ENCODE assay signal across 8 cellular contexts in genomic region chr13:32737111-32737571, GRCh38.
DNase-seq lines count a peak whose midpoint lies in the region; ATAC-seq, FAIRE-seq and TF ChIP-seq lines count a peak whose summit lies in the region.

No MANE protein-coding gene starts in this region.

- peak overlapping the region; percentile 11 for H3K4me3 ChIP-seq in colonic mucosa

- no peak overlapping the region for H2BK20ac ChIP-seq in H9 (ENCODE audit: low read depth, low read length, poor library complexity, severe bottlenecking)

- H3K23me2 ChIP-seq in H9 (ENCODE audit: insufficient read length, low read depth, low read length, poor library complexity, severe bottlenecking), result no peaks in the 10 kb centered on the region

- peaks cover 4% of the 10 kb centered on the region for H3K4me1 ChIP-seq in colonic mucosa
- H3K4me1 ChIP-seq in H9 (ENCODE audit: insufficient read depth, low read length), result no peaks in the 10 kb centered on the region

- no peaks in the 10 kb centered on the region for H3K27me3 ChIP-seq in colonic mucosa
- no peaks in the 10 kb centered on the region for H3K27me3 ChIP-seq in H9 (ENCODE audit: insufficient read depth, low read length)

- no peaks in the 10 kb centered on the region for H3K36me3 Mint-ChIP-seq in natural killer cell treated with Interleukin-12 subunit alpha and Interleukin-12 subunit beta and Interleukin-15 and Interleukin-18, amount 100 ng/mL, for 72 hours
- H3K36me3 Mint-ChIP-seq in H9 (ENCODE audit: insufficient read depth in 1 of 3, low read depth in 3 of 3), result peaks cover 0 to 6% (median 4%) of the 10 kb centered on the region in 3 experiments; a peak in 1 of 7 replicates

- H3T11ph ChIP-seq in H9 (ENCODE audit: low read length), result no peak overlapping the region

- TF ChIP-seq CTCF in colonic mucosa (IDR thresholded peaks at IDR 0.05) (no peak), H9 (conservative IDR thresholded peaks at IDR 0.05) (no peak)

- peaks cover 22 to 25% of the 10 kb centered on the region in 2 donors for H3K4me1 Mint-ChIP-seq in natural killer cell treated with Interleukin-12 subunit alpha and Interleukin-12 subunit beta and Interleukin-15 and Interleukin-18, amount 100 ng/mL, for 72 hours (ENCODE audit: low read depth in 2 of 2)
- H3K4me1 Mint-ChIP-seq in H9, result peaks cover 0 to 8% of the 10 kb centered on the region in 2 experiments; a peak in 1 of 4 replicates

- no peaks in the 10 kb centered on the region for H3K9me3 Mint-ChIP-seq in natural killer cell treated with Interleukin-12 subunit alpha and Interleukin-12 subunit beta and Interleukin-15 and Interleukin-18, amount 100 ng/mL, for 72 hours
- no peaks in the 10 kb centered on the region for H3K9me3 Mint-ChIP-seq in H9

- H3K4me3 Mint-ChIP-seq in natural killer cell treated with Interleukin-12 subunit alpha and Interleukin-12 subunit beta and Interleukin-15 and Interleukin-18, amount 100 ng/mL, for 72 hours, result peak overlapping the region; percentile 83
- no peak overlapping the region for H3K4me3 Mint-ChIP-seq in H9

- H3K4ac ChIP-seq in H9 (ENCODE audit: low read depth, low read length), result no peak overlapping the region

- FAIRE-seq in A204.1 (lab: Jason Lieb, UNC), result peak; percentile 44

- no peaks in the 10 kb centered on the region for H3K79me1 ChIP-seq in H9 (ENCODE audit: insufficient read depth, low read depth, low read length, poor library complexity, severe bottlenecking)

- H2BK120ac ChIP-seq in H9 (ENCODE audit: low read depth, low read length, poor library complexity, severe bottlenecking), result no peak overlapping the region

- no peak overlapping the region for H3K4me2 ChIP-seq in H9 (ENCODE audit: insufficient read depth, insufficient read length, low read length)

- H4K20me1 ChIP-seq in H9 (ENCODE audit: control insufficient read depth, insufficient read depth, insufficient read length), result no peaks in the 10 kb centered on the region

- no peaks in the 10 kb centered on the region for H3K79me2 ChIP-seq in H9 (ENCODE audit: insufficient read depth, low read length)

- no peaks in the 10 kb centered on the region for H3K36me3 ChIP-seq in colonic mucosa

- H4K91ac ChIP-seq in H9 (ENCODE audit: insufficient read length, low read depth, low read length), result no peak overlapping the region

- H3K9ac ChIP-seq in colonic mucosa (ENCODE audit: low read depth in 2 of 2, low read length in 2 of 2) (peak overlapping the region in 1 of 2 donors; percentile 29), H9 (ENCODE audit: extremely low read depth, insufficient read length, low read length) (no peak overlapping the region)

- intact Hi-C loops in colonic mucosa (cut with DNase I), result no loop called here

- H3K27ac Mint-ChIP-seq in natural killer cell treated with Interleukin-12 subunit alpha and Interleukin-12 subunit beta and Interleukin-15 and Interleukin-18, amount 100 ng/mL, for 72 hours, result peak overlapping the region; percentile 83 to 98
- peak overlapping the region in 1 of 3 experiments; percentile 73; a peak in 1 of 7 replicates for H3K27ac Mint-ChIP-seq in H9

- H4K8ac ChIP-seq in H9 (replicated peaks; ENCODE audit: insufficient read length, low read depth, low read length), result no peak overlapping the region

- H4K5ac ChIP-seq in H9 (ENCODE audit: insufficient read length, low read depth, low read length), result no peak overlapping the region

- peak; percentile 68 for ATAC-seq in GM19035 (IDR thresholded peaks at IDR 0.05; ENCODE audit: unreplicated experiment)
- ATAC-seq in HG03442 (IDR thresholded peaks at IDR 0.05; ENCODE audit: unreplicated experiment), result peak; percentile 66
- ATAC-seq in natural killer cell treated with Interleukin-12 subunit alpha and Interleukin-12 subunit beta and Interleukin-15 and Interleukin-18, amount 100 ng/mL, for 72 hours, result peak; percentile 77 to 79

- no peak overlapping the region for H3K23ac ChIP-seq in H9 (ENCODE audit: insufficient read length, low read depth, low read length)

- H2BK5ac ChIP-seq in H9 (ENCODE audit: insufficient read length, low read length), result no peak overlapping the region

- no peak overlapping the region for H2AFZ ChIP-seq in H9 (ENCODE audit: low read length)

- H3K27me3 Mint-ChIP-seq in natural killer cell treated with Interleukin-12 subunit alpha and Interleukin-12 subunit beta and Interleukin-15 and Interleukin-18, amount 100 ng/mL, for 72 hours, result no peaks in the 10 kb centered on the region
- no peaks in the 10 kb centered on the region for H3K27me3 Mint-ChIP-seq in H9 (ENCODE audit: low read depth)

- WGBS in H9 (ENCODE audit: extremely low coverage, insufficient read length, low lambda C conversion rate), result no CpG with 5 or more reads among the region's 2 CpGs

- no peak overlapping the region for H2BK15ac ChIP-seq in H9 (ENCODE audit: low read depth, low read length)

- H3K27ac ChIP-seq in colonic mucosa (peak overlapping the region; percentile 76), H9 (ENCODE audit: insufficient read length, low read depth, low read length) (no peak overlapping the region)

- no peak overlapping the region for H2AK5ac ChIP-seq in H9 (ENCODE audit: insufficient read length, low read length)

- no peak overlapping the region for H2BK12ac ChIP-seq in H9 (ENCODE audit: insufficient read length, low read depth, low read length)

- no peak overlapping the region for H3K18ac ChIP-seq in H9 (ENCODE audit: insufficient read length, low read depth, low read length)

- no peak overlapping the region for H3K56ac ChIP-seq in H9 (ENCODE audit: insufficient read length, low read depth, low read length)

- no peaks in the 10 kb centered on the region for H3K9me3 ChIP-seq in colonic mucosa
- H3K9me3 ChIP-seq in H9 (ENCODE audit: control insufficient read depth, low read depth, low read length), result no peaks in the 10 kb centered on the region

- no peak overlapping the region for H3K14ac ChIP-seq in H9 (ENCODE audit: insufficient read depth, low read length)

- DNase-seq in colonic mucosa, result no peak
- no peak for DNase-seq in natural killer cell treated with Interleukin-12 subunit alpha and Interleukin-12 subunit beta and Interleukin-15 and Interleukin-18, amount 100 ng/mL, for 72 hours (ENCODE audit: low spot score)
- DNase-seq in H9, result no peak
- DNase-seq in effector CD4-positive, alpha-beta T cell, result no peak
- DNase-seq in stimulated activated CD4-positive, alpha-beta T cell treated with anti-CD3 and anti-CD28 coated beads, Interleukin-4, amount 100 ng/mL, for 4 hours, result no peak
